In genomic region chr4:154617820-154618317, GRCh38 we compare ENCODE assay signal across 1 cellular context.
A peak's percentile ranks its signal among the peaks of the same experiment; 100 is the strongest.
TF ChIP-seq lines count a peak whose summit lies in the region.

No MANE protein-coding gene starts in this region.

TF ChIP-seq in HepG2, 621 proteins besides CTCF, POLR2A, EP300 and RAD21 (continued from another document and continues in another):
- no peak; the same call in 1 of the 2 replicates for TF ChIP-seq ZNF136 (CRISPR knock-in tag; IDR thresholded peaks at IDR 0.05; ENCODE audit: low read depth)
- TF ChIP-seq NAIF1 (CRISPR knock-in tag; IDR thresholded peaks at IDR 0.05; ENCODE audit: borderline replicate concordance), result 0 out of 2 replicates have a peak, but pooled peaks have one; percentile 25
- peak; percentile 76 for TF ChIP-seq MIER2 (CRISPR knock-in tag; IDR thresholded peaks at IDR 0.05)
- no peak for TF ChIP-seq NRL (CRISPR knock-in tag; IDR thresholded peaks at IDR 0.05; ENCODE audit: borderline replicate concordance)
- TF ChIP-seq TBX2 (CRISPR knock-in tag; IDR thresholded peaks at IDR 0.05; ENCODE audit: borderline replicate concordance), result peak; percentile 99
- peak; percentile 97 for TF ChIP-seq SMAD3 (CRISPR knock-in tag; IDR thresholded peaks at IDR 0.05)
- TF ChIP-seq, protein P1, sequence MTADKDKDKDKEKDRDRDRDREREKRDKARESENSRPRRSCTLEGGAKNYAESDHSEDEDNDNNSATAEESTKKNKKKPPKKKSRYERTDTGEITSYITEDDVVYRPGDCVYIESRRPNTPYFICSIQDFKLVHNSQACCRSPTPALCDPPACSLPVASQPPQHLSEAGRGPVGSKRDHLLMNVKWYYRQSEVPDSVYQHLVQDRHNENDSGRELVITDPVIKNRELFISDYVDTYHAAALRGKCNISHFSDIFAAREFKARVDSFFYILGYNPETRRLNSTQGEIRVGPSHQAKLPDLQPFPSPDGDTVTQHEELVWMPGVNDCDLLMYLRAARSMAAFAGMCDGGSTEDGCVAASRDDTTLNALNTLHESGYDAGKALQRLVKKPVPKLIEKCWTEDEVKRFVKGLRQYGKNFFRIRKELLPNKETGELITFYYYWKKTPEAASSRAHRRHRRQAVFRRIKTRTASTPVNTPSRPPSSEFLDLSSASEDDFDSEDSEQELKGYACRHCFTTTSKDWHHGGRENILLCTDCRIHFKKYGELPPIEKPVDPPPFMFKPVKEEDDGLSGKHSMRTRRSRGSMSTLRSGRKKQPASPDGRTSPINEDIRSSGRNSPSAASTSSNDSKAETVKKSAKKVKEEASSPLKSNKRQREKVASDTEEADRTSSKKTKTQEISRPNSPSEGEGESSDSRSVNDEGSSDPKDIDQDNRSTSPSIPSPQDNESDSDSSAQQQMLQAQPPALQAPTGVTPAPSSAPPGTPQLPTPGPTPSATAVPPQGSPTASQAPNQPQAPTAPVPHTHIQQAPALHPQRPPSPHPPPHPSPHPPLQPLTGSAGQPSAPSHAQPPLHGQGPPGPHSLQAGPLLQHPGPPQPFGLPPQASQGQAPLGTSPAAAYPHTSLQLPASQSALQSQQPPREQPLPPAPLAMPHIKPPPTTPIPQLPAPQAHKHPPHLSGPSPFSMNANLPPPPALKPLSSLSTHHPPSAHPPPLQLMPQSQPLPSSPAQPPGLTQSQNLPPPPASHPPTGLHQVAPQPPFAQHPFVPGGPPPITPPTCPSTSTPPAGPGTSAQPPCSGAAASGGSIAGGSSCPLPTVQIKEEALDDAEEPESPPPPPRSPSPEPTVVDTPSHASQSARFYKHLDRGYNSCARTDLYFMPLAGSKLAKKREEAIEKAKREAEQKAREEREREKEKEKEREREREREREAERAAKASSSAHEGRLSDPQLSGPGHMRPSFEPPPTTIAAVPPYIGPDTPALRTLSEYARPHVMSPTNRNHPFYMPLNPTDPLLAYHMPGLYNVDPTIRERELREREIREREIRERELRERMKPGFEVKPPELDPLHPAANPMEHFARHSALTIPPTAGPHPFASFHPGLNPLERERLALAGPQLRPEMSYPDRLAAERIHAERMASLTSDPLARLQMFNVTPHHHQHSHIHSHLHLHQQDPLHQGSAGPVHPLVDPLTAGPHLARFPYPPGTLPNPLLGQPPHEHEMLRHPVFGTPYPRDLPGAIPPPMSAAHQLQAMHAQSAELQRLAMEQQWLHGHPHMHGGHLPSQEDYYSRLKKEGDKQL (CRISPR knock-in tag; IDR thresholded peaks at IDR 0.05; ENCODE audit: low read depth), result peak; percentile 100
- no peak for TF ChIP-seq GABPA (IDR thresholded peaks at IDR 0.05; ENCODE audit: low read depth, low read length)
- TF ChIP-seq GABPA (CRISPR knock-in tag; IDR thresholded peaks at IDR 0.05; ENCODE audit: low read depth), result peak; percentile 54; the same call in 1 of the 2 replicates
- TF ChIP-seq ZSCAN30 (CRISPR knock-in tag; IDR thresholded peaks at IDR 0.05), result no peak
- TF ChIP-seq ZNF615 (CRISPR knock-in tag; IDR thresholded peaks at IDR 0.05; ENCODE audit: borderline replicate concordance), result no peak
- TF ChIP-seq, protein P2, sequence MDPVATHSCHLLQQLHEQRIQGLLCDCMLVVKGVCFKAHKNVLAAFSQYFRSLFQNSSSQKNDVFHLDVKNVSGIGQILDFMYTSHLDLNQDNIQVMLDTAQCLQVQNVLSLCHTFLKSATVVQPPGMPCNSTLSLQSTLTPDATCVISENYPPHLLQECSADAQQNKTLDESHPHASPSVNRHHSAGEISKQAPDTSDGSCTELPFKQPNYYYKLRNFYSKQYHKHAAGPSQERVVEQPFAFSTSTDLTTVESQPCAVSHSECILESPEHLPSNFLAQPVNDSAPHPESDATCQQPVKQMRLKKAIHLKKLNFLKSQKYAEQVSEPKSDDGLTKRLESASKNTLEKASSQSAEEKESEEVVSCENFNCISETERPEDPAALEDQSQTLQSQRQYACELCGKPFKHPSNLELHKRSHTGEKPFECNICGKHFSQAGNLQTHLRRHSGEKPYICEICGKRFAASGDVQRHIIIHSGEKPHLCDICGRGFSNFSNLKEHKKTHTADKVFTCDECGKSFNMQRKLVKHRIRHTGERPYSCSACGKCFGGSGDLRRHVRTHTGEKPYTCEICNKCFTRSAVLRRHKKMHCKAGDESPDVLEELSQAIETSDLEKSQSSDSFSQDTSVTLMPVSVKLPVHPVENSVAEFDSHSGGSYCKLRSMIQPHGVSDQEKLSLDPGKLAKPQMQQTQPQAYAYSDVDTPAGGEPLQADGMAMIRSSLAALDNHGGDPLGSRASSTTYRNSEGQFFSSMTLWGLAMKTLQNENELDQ (CRISPR knock-in tag; IDR thresholded peaks at IDR 0.05; ENCODE audit: borderline replicate concordance), result peak; percentile 90; the same call in 1 of the 2 replicates
- TF ChIP-seq, protein P3, sequence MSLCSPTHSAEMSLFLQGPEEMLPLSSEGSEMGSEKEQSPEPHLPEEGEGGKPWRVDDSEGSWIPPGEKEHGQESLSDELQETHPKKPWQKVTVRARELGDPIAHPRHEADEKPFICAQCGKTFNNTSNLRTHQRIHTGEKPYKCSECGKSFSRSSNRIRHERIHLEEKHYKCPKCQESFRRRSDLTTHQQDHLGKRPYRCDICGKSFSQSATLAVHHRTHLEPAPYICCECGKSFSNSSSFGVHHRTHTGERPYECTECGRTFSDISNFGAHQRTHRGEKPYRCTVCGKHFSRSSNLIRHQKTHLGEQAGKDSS (CRISPR knock-in tag; IDR thresholded peaks at IDR 0.05; ENCODE audit: borderline replicate concordance, low read depth), result no peak
- TF ChIP-seq TBL1XR1 (IDR thresholded peaks at IDR 0.05; ENCODE audit: borderline replicate concordance, low read length, partially characterized antibody), result peak; percentile 98
- no peak for TF ChIP-seq XRCC5 (optimal IDR thresholded peaks at IDR 0.05; ENCODE audit: low read length)
- TF ChIP-seq ZNF629 (CRISPR knock-in tag; conservative IDR thresholded peaks at IDR 0.05), result peak; percentile 50; the same call in 1 of the 2 replicates
- 0 out of 2 replicates have a peak, but pooled peaks have one; percentile 74 for TF ChIP-seq ZFP1 (CRISPR knock-in tag; IDR thresholded peaks at IDR 0.05)
- TF ChIP-seq, protein P4, sequence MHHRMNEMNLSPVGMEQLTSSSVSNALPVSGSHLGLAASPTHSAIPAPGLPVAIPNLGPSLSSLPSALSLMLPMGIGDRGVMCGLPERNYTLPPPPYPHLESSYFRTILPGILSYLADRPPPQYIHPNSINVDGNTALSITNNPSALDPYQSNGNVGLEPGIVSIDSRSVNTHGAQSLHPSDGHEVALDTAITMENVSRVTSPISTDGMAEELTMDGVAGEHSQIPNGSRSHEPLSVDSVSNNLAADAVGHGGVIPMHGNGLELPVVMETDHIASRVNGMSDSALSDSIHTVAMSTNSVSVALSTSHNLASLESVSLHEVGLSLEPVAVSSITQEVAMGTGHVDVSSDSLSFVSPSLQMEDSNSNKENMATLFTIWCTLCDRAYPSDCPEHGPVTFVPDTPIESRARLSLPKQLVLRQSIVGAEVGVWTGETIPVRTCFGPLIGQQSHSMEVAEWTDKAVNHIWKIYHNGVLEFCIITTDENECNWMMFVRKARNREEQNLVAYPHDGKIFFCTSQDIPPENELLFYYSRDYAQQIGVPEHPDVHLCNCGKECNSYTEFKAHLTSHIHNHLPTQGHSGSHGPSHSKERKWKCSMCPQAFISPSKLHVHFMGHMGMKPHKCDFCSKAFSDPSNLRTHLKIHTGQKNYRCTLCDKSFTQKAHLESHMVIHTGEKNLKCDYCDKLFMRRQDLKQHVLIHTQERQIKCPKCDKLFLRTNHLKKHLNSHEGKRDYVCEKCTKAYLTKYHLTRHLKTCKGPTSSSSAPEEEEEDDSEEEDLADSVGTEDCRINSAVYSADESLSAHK (CRISPR knock-in tag; IDR thresholded peaks at IDR 0.05; ENCODE audit: borderline replicate concordance), result no peak
- 0 out of 2 replicates have a peak, but pooled peaks have one; percentile 62 for TF ChIP-seq ZNF264 (CRISPR knock-in tag; IDR thresholded peaks at IDR 0.05)
- TF ChIP-seq PLRG1 (conservative IDR thresholded peaks at IDR 0.05), result no peak
- TF ChIP-seq SNAPC2 (CRISPR knock-in tag; IDR thresholded peaks at IDR 0.05), result peak; percentile 82; the same call in 1 of the 2 replicates
- peak; percentile 99 for TF ChIP-seq TCF7 (IDR thresholded peaks at IDR 0.05; ENCODE audit: low read depth)
- TF ChIP-seq DMAP1 (CRISPR knock-in tag; IDR thresholded peaks at IDR 0.05), result peak; percentile 43; the same call in 1 of the 2 replicates
- peak; percentile 100 for TF ChIP-seq ZNF609 (CRISPR knock-in tag; IDR thresholded peaks at IDR 0.05; ENCODE audit: borderline replicate concordance)
- TF ChIP-seq REST (IDR thresholded peaks at IDR 0.05; ENCODE audit: borderline replicate concordance in 1 of 2, low read depth in 1 of 2, low read length in 2 of 2), result peak in 1 of 2 experiments; percentile 86; a peak in 2 of 4 replicates
- TF ChIP-seq ZUFSP (CRISPR knock-in tag; IDR thresholded peaks at IDR 0.05; ENCODE audit: borderline replicate concordance), result no peak
- peak; percentile 99 for TF ChIP-seq HNF4G (IDR thresholded peaks at IDR 0.05; ENCODE audit: borderline replicate concordance, low read depth, low read length)
- peak; percentile 78 for TF ChIP-seq HNF4G (CRISPR knock-in tag; IDR thresholded peaks at IDR 0.05; ENCODE audit: borderline replicate concordance, low read depth)
- peak; percentile 64; the same call in 1 of the 2 replicates for TF ChIP-seq ZMYM4 (CRISPR knock-in tag; IDR thresholded peaks at IDR 0.05)
- TF ChIP-seq ZNF235 (CRISPR knock-in tag; IDR thresholded peaks at IDR 0.05; ENCODE audit: borderline replicate concordance), result no peak
- TF ChIP-seq MED13 (CRISPR knock-in tag; IDR thresholded peaks at IDR 0.05), result peak; percentile 98
- 0 out of 2 replicates have a peak, but pooled peaks have one; percentile 5 for TF ChIP-seq XBP1 (CRISPR knock-in tag; IDR thresholded peaks at IDR 0.05)
- no peak for TF ChIP-seq IRF1 (CRISPR knock-in tag; IDR thresholded peaks at IDR 0.05; ENCODE audit: low read depth)
- no peak for TF ChIP-seq ZNF333 (CRISPR knock-in tag; IDR thresholded peaks at IDR 0.05; ENCODE audit: borderline replicate concordance)
- peak; percentile 100 for TF ChIP-seq ZBTB20 (CRISPR knock-in tag; IDR thresholded peaks at IDR 0.05; ENCODE audit: borderline replicate concordance, low read depth)
